In the genomic region with DNA sequence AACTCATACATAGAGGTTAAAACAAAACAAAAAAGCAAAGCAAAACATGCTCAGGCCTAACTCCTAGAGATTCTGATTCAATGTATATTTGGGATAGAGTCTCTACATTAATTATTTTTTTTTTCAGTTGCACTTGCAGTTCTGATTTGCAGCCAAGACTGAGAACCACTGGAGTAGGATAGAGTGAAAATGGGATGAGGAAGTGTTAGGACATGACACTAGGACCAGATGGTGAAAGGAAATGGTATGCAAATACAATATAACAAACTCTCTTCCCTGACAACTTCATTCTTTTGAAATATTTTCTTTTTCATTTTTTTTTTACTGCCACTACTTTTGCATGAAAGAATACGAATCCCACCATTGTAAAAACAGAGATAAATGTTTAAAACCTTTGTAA, we compare ENCODE assay signal across 12 cellular contexts. TPM values are rescaled to one million over a fixed set of nuclear protein-coding genes. Genes with fewer than 3 reads are reported as not detected.
DNase-seq lines count a peak whose midpoint lies in the region; ATAC-seq and TF ChIP-seq lines count a peak whose summit lies in the region.
"Had no signal": no experiment of that assay in that cellular context is flagged by ENCODE, and none has a peak within 500 bp of the region (broad histone marks: within the 10 kb centered on the region; RNA-seq: fewer than 3 reads in every experiment).

No MANE protein-coding gene starts in this region.

- RAD21 ChIA-PET in HCT116 (lab: Charles Lee; ENCODE audit: low non-redundant PET in 1 of 2, low total read pairs in 2 of 2, uncharacterized antibody in 2 of 2, unreplicated experiment in 2 of 2) = no interaction called here

- no peak overlapping the region for H3K27ac ChIP-seq in HCT116 (ENCODE audit: low read depth, low read length)

- POLR2A ChIA-PET in HCT116 (lab: Charles Lee) = no interaction called here

- intact Hi-C loops in HCT116 (cut with micrococcal nuclease) = loop anchor here (5.0 to 10.0 kb wide), 2 partner anchors 575 to 903 kb away; no protein-coding TSS in a partner anchor
- intact Hi-C loops in activated T-helper 1 cell treated with anti-CD3 and anti-CD28 coated beads, Interleukin-12 subunit alpha, Interleukin-12 subunit beta, Interleukin-2, Interleukin-4 antibody, amounts not matched to agents 30 ng/mL and 10 ng/mL and 1 ng/mL, durations not matched to agents 14 hours and 24 hours and 36 hours (cut with micrococcal nuclease) = loop anchor here (5.0 to 10.0 kb wide), 3 partner anchors 700 to 1383 kb away; partner anchors contain the start of gene TSC22D1

- no peak overlapping the region for H2AFZ ChIP-seq in HCT116 (ENCODE audit: low read depth, low read length, poor library complexity, severe bottlenecking)

- H3K9ac ChIP-seq in HCT116 (ENCODE audit: low read length) = no peak overlapping the region

- CTCF ChIA-PET in HCT116 (lab: Charles Lee) = no interaction called here

- DNase-seq in NCI-H1694 treated with DMSO at 0.1 percent for 48 hours (lab: John Stamatoyannopoulos, UW) (peak; percentile 63), NCI-H1694 (lab: John Stamatoyannopoulos, UW) (no peak), HCT116 (ENCODE audit: low read depth, low spot score) (no peak), nephron progenitor cell (no peak), foreskin melanocyte (no peak), H7 (no peak)
- DNase-seq in activated T-helper 1 cell treated with anti-CD3 and anti-CD28 coated beads, Interleukin-12 subunit alpha, Interleukin-12 subunit beta, Interleukin-2, Interleukin-4 antibody, amounts not matched to agents 30 ng/mL and 10 ng/mL and 1 ng/mL, durations not matched to agents 14 hours and 24 hours and 36 hours (ENCODE audit: low spot score) = no peak
- DNase-seq: activated effector memory CD4-positive, alpha-beta T cell treated with anti-CD3 and anti-CD28 coated beads, Interleukin-2, amount 50 U/mL, for 16 hours; NCI-H146; upper lobe of right lung had no signal

- H3K9me3 ChIP-seq in HCT116 (ENCODE audit: control insufficient read depth in 1 of 2, insufficient read depth in 1 of 2, low read depth in 1 of 2, low read length in 2 of 2) = no peaks in the 10 kb centered on the region
- H3K9me3 ChIP-seq: right atrium auricular region, upper lobe of right lung had no signal

- no peaks in the 10 kb centered on the region for H4K20me1 ChIP-seq in HCT116 (ENCODE audit: insufficient read depth)

- H3K79me2 ChIP-seq in HCT116 (ENCODE audit: insufficient read depth, low read length) = no peaks in the 10 kb centered on the region

- no peaks in the 10 kb centered on the region for H3K36me3 ChIP-seq in HCT116 (ENCODE audit: control insufficient read depth in 1 of 2, insufficient read depth in 2 of 2, low read length in 2 of 2)
- H3K36me3 ChIP-seq in H7 (replicated peaks; ENCODE audit: control insufficient read depth, insufficient read depth, low read length) = no peaks in the 10 kb centered on the region
- H3K36me3 ChIP-seq: right atrium auricular region, upper lobe of right lung had no signal

- TF ChIP-seq CTCF in HCT116 (IDR thresholded peaks at IDR 0.05 in 2 of 3, conservative IDR thresholded peaks at IDR 0.05 in 1 of 3; ENCODE audit: borderline replicate concordance in 1 of 3, insufficient read depth in 1 of 3, low read depth in 2 of 3, low read length in 2 of 3) (no peak), nephron progenitor cell (IDR thresholded peaks at IDR 0.05) (no peak)

- H3K4me1 ChIP-seq in HCT116 (ENCODE audit: control insufficient read depth in 1 of 2, insufficient read depth in 2 of 2, low read length in 2 of 2) = peaks cover 2 to 23% of the 10 kb centered on the region in 2 experiments; a peak in 2 of 4 replicates

- ATAC-seq in HCT116 = no peak
- ATAC-seq in HG03457 (IDR thresholded peaks at IDR 0.05; ENCODE audit: unreplicated experiment) = no peak
- ATAC-seq: upper lobe of right lung had no signal

- H3K27me3 ChIP-seq in HCT116 (ENCODE audit: insufficient read depth, low read length) = no peaks in the 10 kb centered on the region
- H3K27me3 ChIP-seq in H7 (ENCODE audit: control insufficient read depth, insufficient read depth, low read length) = peaks cover 15% of the 10 kb centered on the region
- H3K27me3 ChIP-seq: right atrium auricular region, upper lobe of right lung had no signal

- H3K4me3 ChIP-seq in HCT116 (replicated peaks in 1 of 2; ENCODE audit: low read depth in 1 of 2, low read length in 2 of 2) = no peak overlapping the region
- no peak overlapping the region for H3K4me3 ChIP-seq in H7 (ENCODE audit: insufficient read depth, low read depth, low read length)

- peaks cover 15% of the 10 kb centered on the region for H3K27me3 Mint-ChIP-seq in activated T-helper 1 cell treated with anti-CD3 and anti-CD28 coated beads, Interleukin-12 subunit alpha, Interleukin-12 subunit beta, Interleukin-2, Interleukin-4 antibody, amounts not matched to agents 30 ng/mL and 10 ng/mL and 1 ng/mL, durations not matched to agents 14 hours and 24 hours and 36 hours (ENCODE audit: insufficient read depth)
- peaks cover 22% of the 10 kb centered on the region for H3K27me3 Mint-ChIP-seq in nephron progenitor cell (ENCODE audit: low read depth, poor library complexity)

- TF ChIP-seq RAD21 in HCT116 (IDR thresholded peaks at IDR 0.05; ENCODE audit: low read depth) = no peak

- H3K9me3 Mint-ChIP-seq in activated T-helper 1 cell treated with anti-CD3 and anti-CD28 coated beads, Interleukin-12 subunit alpha, Interleukin-12 subunit beta, Interleukin-2, Interleukin-4 antibody, amounts not matched to agents 30 ng/mL and 10 ng/mL and 1 ng/mL, durations not matched to agents 14 hours and 24 hours and 36 hours = no peaks in the 10 kb centered on the region
- H3K9me3 Mint-ChIP-seq in nephron progenitor cell = no peaks in the 10 kb centered on the region

- peak overlapping the region; percentile 77; the same call in 1 of the 2 replicates for H3K4me2 ChIP-seq in HCT116 (ENCODE audit: low read length)

- no peak overlapping the region for H3K27ac Mint-ChIP-seq in activated T-helper 1 cell treated with anti-CD3 and anti-CD28 coated beads, Interleukin-12 subunit alpha, Interleukin-12 subunit beta, Interleukin-2, Interleukin-4 antibody, amounts not matched to agents 30 ng/mL and 10 ng/mL and 1 ng/mL, durations not matched to agents 14 hours and 24 hours and 36 hours
- H3K27ac Mint-ChIP-seq in nephron progenitor cell = no peak overlapping the region

- no TSS peak for BruUV-seq in HCT116 (replicated peaks; lab: Mats Ljungman, UMichigan)

- no peaks in the 10 kb centered on the region for H3K36me3 Mint-ChIP-seq in activated T-helper 1 cell treated with anti-CD3 and anti-CD28 coated beads, Interleukin-12 subunit alpha, Interleukin-12 subunit beta, Interleukin-2, Interleukin-4 antibody, amounts not matched to agents 30 ng/mL and 10 ng/mL and 1 ng/mL, durations not matched to agents 14 hours and 24 hours and 36 hours (ENCODE audit: low read depth)
- no peaks in the 10 kb centered on the region for H3K36me3 Mint-ChIP-seq in nephron progenitor cell (ENCODE audit: low read depth)

- H3K9me2 ChIP-seq in HCT116 (ENCODE audit: insufficient read depth) = no peaks in the 10 kb centered on the region

- peak overlapping the region; percentile 84 for H3K4me3 Mint-ChIP-seq in activated T-helper 1 cell treated with anti-CD3 and anti-CD28 coated beads, Interleukin-12 subunit alpha, Interleukin-12 subunit beta, Interleukin-2, Interleukin-4 antibody, amounts not matched to agents 30 ng/mL and 10 ng/mL and 1 ng/mL, durations not matched to agents 14 hours and 24 hours and 36 hours
- peak overlapping the region; percentile 84 for H3K4me3 Mint-ChIP-seq in nephron progenitor cell

- H3K4me1 Mint-ChIP-seq in activated T-helper 1 cell treated with anti-CD3 and anti-CD28 coated beads, Interleukin-12 subunit alpha, Interleukin-12 subunit beta, Interleukin-2, Interleukin-4 antibody, amounts not matched to agents 30 ng/mL and 10 ng/mL and 1 ng/mL, durations not matched to agents 14 hours and 24 hours and 36 hours (ENCODE audit: low read depth) = peaks cover 28% of the 10 kb centered on the region
- H3K4me1 Mint-ChIP-seq in nephron progenitor cell = peaks cover 24% of the 10 kb centered on the region

- no peak for TF ChIP-seq POLR2A in HCT116 (IDR thresholded peaks at IDR 0.05; ENCODE audit: borderline replicate concordance, extremely low read depth, insufficient read depth, insufficient read length)

TF ChIP-seq in HCT116, 20 proteins besides CTCF, POLR2A, EP300 and RAD21:
- no peak for TF ChIP-seq EZH2phosphoT487 (IDR thresholded peaks at IDR 0.05; ENCODE audit: borderline replicate concordance)
- TF ChIP-seq ZNF274 (IDR thresholded peaks at IDR 0.05; ENCODE audit: low read depth, low read length) = no peak

RNA-seq across cellular contexts. Expression of gene CCDC122, which starts 1.8 kb away (rescaled TPM):
- total RNA-seq in HCT116 (2021; ENCODE audit: unreplicated experiment) = 5.8 TPM
- polyA plus RNA-seq in HCT116 (2012) = 0.99 and 1.2 TPM in 2 replicates
- total RNA-seq in activated T-helper 1 cell treated with anti-CD3 and anti-CD28 coated beads, Interleukin-12 subunit alpha, Interleukin-12 subunit beta, Interleukin-2, Interleukin-4 antibody, amounts not matched to agents 30 ng/mL and 10 ng/mL and 1 ng/mL, durations not matched to agents 14 hours and 24 hours and 36 hours = 0.86 and 1.5 TPM in 2 replicates
- 2.8 and 4.3 TPM in 2 replicates for total RNA-seq in H7 (2014; rRNA removed; shearing (Covaris generic))

RNA-seq across cellular contexts. Expression of gene LACC1, which starts 1.9 kb away (rescaled TPM):
- 2.6 TPM for total RNA-seq in HCT116 (2021; ENCODE audit: unreplicated experiment)
- polyA plus RNA-seq in HCT116 (2012) = 0.90 and 1.3 TPM in 2 replicates
- 2.4 and 3.2 TPM in 2 replicates for total RNA-seq in activated T-helper 1 cell treated with anti-CD3 and anti-CD28 coated beads, Interleukin-12 subunit alpha, Interleukin-12 subunit beta, Interleukin-2, Interleukin-4 antibody, amounts not matched to agents 30 ng/mL and 10 ng/mL and 1 ng/mL, durations not matched to agents 14 hours and 24 hours and 36 hours
- total RNA-seq in H7 (2014; rRNA removed; shearing (Covaris generic)) = 0.14 and 0.33 TPM in 2 replicates
